ENCODE assay signal across 8 cellular contexts in genomic region chr17:59840329-59840907, GRCh38. TPM values are rescaled to one million over a fixed set of nuclear protein-coding genes. Genes with fewer than 3 reads are reported as not detected.
DNase-seq lines count a peak whose midpoint lies in the region; ATAC-seq and TF ChIP-seq lines count a peak whose summit lies in the region.

No MANE protein-coding gene starts in this region.

- H3K4me3 ChIP-seq in foreskin fibroblast (ENCODE audit: low read depth in 1 of 2, low read length in 2 of 2): peak overlapping the region; percentile 73 to 91

- peaks cover 37% of the 10 kb centered on the region for H3K4me1 Mint-ChIP-seq in activated CD4-positive, alpha-beta T cell treated with anti-CD3 and anti-CD28 coated beads, Interleukin-2, amount 10 ng/mL, durations not matched to agents 24 days and 14 days
- H3K4me1 Mint-ChIP-seq in WTC11: peaks cover 58% of the 10 kb centered on the region

- CTCF ChIA-PET in WTC11 (lab: Charles Lee): interaction anchor here (0.5 to 2.5 kb wide), 8 partner anchors 8 to 196 kb away, joined by 3 to 13 read pairs (median 4); no protein-coding TSS in a partner anchor

- POLR2A ChIA-PET in WTC11 (lab: Charles Lee): interaction anchor here (0.6 to 1.4 kb wide), 9 partner anchors 9 to 472 kb away, joined by 3 to 6 read pairs (median 3); partner anchors contain the start of genes CLTC, PTRH2 and VMP1

- H3K27me3 Mint-ChIP-seq in activated CD4-positive, alpha-beta T cell treated with anti-CD3 and anti-CD28 coated beads, Interleukin-2, amount 10 ng/mL, durations not matched to agents 24 days and 14 days: peaks cover 2% of the 10 kb centered on the region
- no peaks in the 10 kb centered on the region for H3K27me3 Mint-ChIP-seq in WTC11 (ENCODE audit: low read depth)

- H3K27ac Mint-ChIP-seq in activated CD4-positive, alpha-beta T cell treated with anti-CD3 and anti-CD28 coated beads, Interleukin-2, amount 10 ng/mL, durations not matched to agents 24 days and 14 days: peak overlapping the region; percentile 99
- peak overlapping the region; percentile 99 for H3K27ac Mint-ChIP-seq in WTC11

- peak; percentile 83 for DNase-seq in activated CD4-positive, alpha-beta T cell treated with anti-CD3 and anti-CD28 coated beads, Interleukin-2, amount 10 ng/mL, durations not matched to agents 24 days and 14 days
- DNase-seq in activated CD4-positive, alpha-beta T cell treated with anti-CD3 and anti-CD28 coated beads, Interleukin-2, amount 50 U/mL, for 1 hour: no peak
- peak; percentile 45 for DNase-seq in WTC11 (ENCODE audit: low spot score)
- peak in 1 of 2 donors; percentile 24 for DNase-seq in foreskin fibroblast
- peak; percentile 53 for DNase-seq in stimulated activated CD8-positive, alpha-beta memory T cell treated with anti-CD3 and anti-CD28 coated beads, Interleukin-4, amount 100 ng/mL, for 48 hours
- no peak for DNase-seq in AG08395 (ENCODE audit: low spot score)
- no peak for DNase-seq in HuH-7 (ENCODE audit: low spot score)

- peaks cover 12% of the 10 kb centered on the region for H3K9me3 Mint-ChIP-seq in activated CD4-positive, alpha-beta T cell treated with anti-CD3 and anti-CD28 coated beads, Interleukin-2, amount 10 ng/mL, durations not matched to agents 24 days and 14 days
- H3K9me3 Mint-ChIP-seq in WTC11: no peaks in the 10 kb centered on the region

- H3K4me3 Mint-ChIP-seq in activated CD4-positive, alpha-beta T cell treated with anti-CD3 and anti-CD28 coated beads, Interleukin-2, amount 10 ng/mL, durations not matched to agents 24 days and 14 days: peak overlapping the region; percentile 98
- peak overlapping the region; percentile 94 for H3K4me3 Mint-ChIP-seq in WTC11

- peak; percentile 61 for ATAC-seq in WTC11
- no peak for ATAC-seq in HG03521 (IDR thresholded peaks at IDR 0.05; ENCODE audit: unreplicated experiment)

- intact Hi-C loops in activated CD4-positive, alpha-beta T cell treated with anti-CD3 and anti-CD28 coated beads, Interleukin-2, amount 10 ng/mL, durations not matched to agents 24 days and 14 days (cut with micrococcal nuclease): loop anchor here (5.0 to 10.0 kb wide), 2 partner anchors 54 to 1503 kb away; partner anchors contain the start of genes RPS6KB1 and TUBD1

- H3K36me3 Mint-ChIP-seq in activated CD4-positive, alpha-beta T cell treated with anti-CD3 and anti-CD28 coated beads, Interleukin-2, amount 10 ng/mL, durations not matched to agents 24 days and 14 days (ENCODE audit: low read depth): peaks cover 61% of the 10 kb centered on the region
- peaks cover 52% of the 10 kb centered on the region for H3K36me3 Mint-ChIP-seq in WTC11

- no peak for TF ChIP-seq CTCF in WTC11 (IDR thresholded peaks at IDR 0.05)
- TF ChIP-seq CTCF in foreskin fibroblast (IDR thresholded peaks at IDR 0.05; ENCODE audit: low read depth, low read length): no peak

TF ChIP-seq in WTC11, 78 proteins besides CTCF, POLR2A, EP300 and RAD21 (continues in another document):
- TF ChIP-seq MYBL2 (CRISPR knock-in tag; IDR thresholded peaks at IDR 0.05): no peak
- no peak for TF ChIP-seq KAT7 (CRISPR knock-in tag; IDR thresholded peaks at IDR 0.05; ENCODE audit: borderline replicate concordance)
- no peak for TF ChIP-seq ZNF232 (CRISPR knock-in tag; IDR thresholded peaks at IDR 0.05)
- no peak for TF ChIP-seq ZBTB43 (CRISPR knock-in tag; IDR thresholded peaks at IDR 0.05)
- TF ChIP-seq IRF2 (CRISPR knock-in tag; IDR thresholded peaks at IDR 0.05; ENCODE audit: borderline replicate concordance, low read depth): no peak
- 0 out of 2 replicates have a peak, but pooled peaks have one; percentile 5 for TF ChIP-seq ZNF423 (CRISPR knock-in tag; IDR thresholded peaks at IDR 0.05)
- TF ChIP-seq GRHL2 (CRISPR knock-in tag; IDR thresholded peaks at IDR 0.05; ENCODE audit: insufficient replicate concordance, severe bottlenecking): no peak
- TF ChIP-seq ZNF532 (CRISPR knock-in tag; IDR thresholded peaks at IDR 0.05; ENCODE audit: borderline replicate concordance): 0 out of 2 replicates have a peak, but pooled peaks have one; percentile 2
- no peak for TF ChIP-seq ZBTB21 (CRISPR knock-in tag; IDR thresholded peaks at IDR 0.05; ENCODE audit: borderline replicate concordance)
- no peak for TF ChIP-seq EMX1 (CRISPR knock-in tag; IDR thresholded peaks at IDR 0.05)
- no peak for TF ChIP-seq ZMAT4 (CRISPR knock-in tag; IDR thresholded peaks at IDR 0.05)
- TF ChIP-seq STAT6 (CRISPR knock-in tag; conservative IDR thresholded peaks at IDR 0.05; ENCODE audit: low read depth): no peak
- no peak for TF ChIP-seq USF1 (CRISPR knock-in tag; IDR thresholded peaks at IDR 0.05)
- TF ChIP-seq SOX15 (CRISPR knock-in tag; IDR thresholded peaks at IDR 0.05): no peak
- no peak for TF ChIP-seq OVOL2 (CRISPR knock-in tag; IDR thresholded peaks at IDR 0.05; ENCODE audit: borderline replicate concordance)

RNA-seq across cellular contexts. Expression of gene TUBD1, which starts 52.3 kb away (rescaled TPM):
- 11.0 and 12.1 TPM in 2 replicates for total RNA-seq in activated CD4-positive, alpha-beta T cell treated with anti-CD3 and anti-CD28 coated beads, Interleukin-2, amount 10 ng/mL, durations not matched to agents 24 days and 14 days
- total RNA-seq in WTC11 (2021): 12.0 to 21.4 TPM (median 16.6 TPM) in 3 replicates

RNA-seq across cellular contexts. Expression of gene RPS6KB1, which starts 52.5 kb away (rescaled TPM):
- total RNA-seq in activated CD4-positive, alpha-beta T cell treated with anti-CD3 and anti-CD28 coated beads, Interleukin-2, amount 10 ng/mL, durations not matched to agents 24 days and 14 days: 64.0 and 66.4 TPM in 2 replicates
- total RNA-seq in WTC11 (2021): 21.6 to 27.1 TPM (median 22.5 TPM) in 3 replicates

Comparison
In these comparisons a context has a peak if more than half of its experiments do, and no peak if none do; other contexts are left out.
1. DNase-seq: peak in activated CD4-positive, alpha-beta T cell treated with anti-CD3 and anti-CD28 coated beads, Interleukin-2, amount 10 ng/mL, durations not matched to agents 24 days and 14 days (single experiment), WTC11 (single experiment) and stimulated activated CD8-positive, alpha-beta memory T cell treated with anti-CD3 and anti-CD28 coated beads, Interleukin-4, amount 100 ng/mL, for 48 hours (single experiment); none in activated CD4-positive, alpha-beta T cell treated with anti-CD3 and anti-CD28 coated beads, Interleukin-2, amount 50 U/mL, for 1 hour (single experiment), AG08395 (single experiment) and HuH-7 (single experiment).